ENCODE assay signal across 16 cellular contexts in genomic region chr17:49952912-49953497, GRCh38. TPM values are rescaled to one million over a fixed set of nuclear protein-coding genes. Genes with fewer than 3 reads are reported as not detected.
DNase-seq lines count a peak whose midpoint lies in the region; ATAC-seq and TF ChIP-seq lines count a peak whose summit lies in the region.
"Had no signal": no experiment of that assay in that cellular context is flagged by ENCODE, and none has a peak within 500 bp of the region (broad histone marks: within the 10 kb centered on the region; RNA-seq: fewer than 3 reads in every experiment).

No MANE protein-coding gene starts in this region.

- no peak for TF ChIP-seq EP300 in ovary (IDR thresholded peaks at IDR 0.05)

- H3K4me2 ChIP-seq in DND-41 (ENCODE audit: insufficient read depth, low read length) (no peak overlapping the region), Loucy (ENCODE audit: low read depth, low read length, poor library complexity, severe bottlenecking) (peak overlapping the region; percentile 64)
- H3K4me2 ChIP-seq: SK-N-SH had no signal

- H3K4me3 Mint-ChIP-seq in chondrocyte (ENCODE audit: unreplicated experiment): no peak overlapping the region

- no peaks in the 10 kb centered on the region for H3K36me3 Mint-ChIP-seq in chondrocyte (ENCODE audit: low read depth)
- H3K36me3 Mint-ChIP-seq: activated naive CD4-positive, alpha-beta T cell treated with anti-CD3 and anti-CD28 coated beads, Interleukin-2, amount 50 U/mL, for 72 hours had no signal

- DNase-seq in DND-41 (peak; percentile 23), astrocyte of the spinal cord (ENCODE audit: low read depth, low spot score) (peak; percentile 44), ovary (peak; percentile 79 to 85 (median 81)), chondrocyte (ENCODE audit: low spot score) (no peak), NCI-H2029 (lab: John Stamatoyannopoulos, UW) (no peak), breast epithelium (ENCODE audit: low spot score in 2 of 2) (no peak)
- DNase-seq in central memory CD4-positive, alpha-beta T cell: no peak
- DNase-seq: GF-D8 had no signal

- in situ Hi-C loops in astrocyte of the spinal cord (cut with HindIII; ENCODE audit: low sequenced_read_pairs): no loop called here

- no peak overlapping the region for H3K9ac ChIP-seq in DND-41 (ENCODE audit: low read depth, low read length)
- no peak overlapping the region for H3K9ac ChIP-seq in Loucy (ENCODE audit: low read depth, low read length, poor library complexity, severe bottlenecking)
- H3K9ac ChIP-seq: parathyroid adenoma, SK-N-SH had no signal

- no peaks in the 10 kb centered on the region for H3K36me3 ChIP-seq in DND-41 (ENCODE audit: insufficient read depth, low read length)
- H3K36me3 ChIP-seq in Loucy (ENCODE audit: insufficient read depth, low read length): no peaks in the 10 kb centered on the region
- no peaks in the 10 kb centered on the region for H3K36me3 ChIP-seq in ovary
- no peaks in the 10 kb centered on the region for H3K36me3 ChIP-seq in breast epithelium
- H3K36me3 ChIP-seq: cardiac muscle cell, stomach, vagina had no signal

- H3K27me3 Mint-ChIP-seq in chondrocyte (ENCODE audit: low read depth): peaks cover 43% of the 10 kb centered on the region

- intact Hi-C loops in ovary (cut with DNase I): loop anchor here in 2 of 4 donors (5.0 kb wide), 2 partner anchors 39 to 44 kb away; partner anchors contain the start of gene DLX3 (in 1 of the 2)
- intact Hi-C loops in breast epithelium (cut with DNase I; ENCODE audit: low total_unique reads): no loop called here

- TF ChIP-seq POLR2A in ovary (IDR thresholded peaks at IDR 0.05): no peak
- no peak for TF ChIP-seq POLR2A in breast epithelium (IDR thresholded peaks at IDR 0.05)

- H4K20me1 ChIP-seq in DND-41 (ENCODE audit: insufficient read depth, low read length) (peaks cover 13% of the 10 kb centered on the region), Loucy (ENCODE audit: insufficient read depth, low read length, poor library complexity, severe bottlenecking) (no peaks in the 10 kb centered on the region)

- H2AFZ ChIP-seq in DND-41 (ENCODE audit: low read depth, low read length): no peak overlapping the region
- no peak overlapping the region for H2AFZ ChIP-seq in Loucy (ENCODE audit: low read length)
- H2AFZ ChIP-seq: parathyroid adenoma had no signal

- H3K79me2 ChIP-seq in DND-41 (ENCODE audit: insufficient read depth, low read length): no peaks in the 10 kb centered on the region
- H3K79me2 ChIP-seq in Loucy (ENCODE audit: insufficient read depth, low read length): no peaks in the 10 kb centered on the region
- H3K79me2 ChIP-seq: parathyroid adenoma had no signal

- H3K9me2 ChIP-seq in Loucy (replicated peaks; ENCODE audit: low read depth, low read length): no peaks in the 10 kb centered on the region
- H3K9me2 ChIP-seq: SK-N-SH had no signal

- H3K4me1 Mint-ChIP-seq in chondrocyte (ENCODE audit: low read depth): peaks cover 14% of the 10 kb centered on the region

- peak; percentile 61; the same call in 2 of the 3 replicates for ATAC-seq in DND-41 (ENCODE audit: insufficient read depth, low read depth)

- WGBS in ovary, 3 donors: 40 to 49% (median 42%) methylated on average over 8 of the region's 8 CpGs

- no peaks in the 10 kb centered on the region for H3K4me1 ChIP-seq in DND-41 (ENCODE audit: insufficient read depth, low read length)
- peaks cover 20% of the 10 kb centered on the region for H3K4me1 ChIP-seq in Loucy (ENCODE audit: insufficient read depth, low read length, poor library complexity, severe bottlenecking)
- H3K4me1 ChIP-seq in ovary (ENCODE audit: insufficient read depth): peaks cover 21% of the 10 kb centered on the region
- no peaks in the 10 kb centered on the region for H3K4me1 ChIP-seq in breast epithelium
- H3K4me1 ChIP-seq: parathyroid adenoma, stomach, vagina had no signal

- H3K4me3 ChIP-seq in DND-41 (ENCODE audit: low read depth in 1 of 2, low read length in 2 of 2) (no peak overlapping the region), Loucy (ENCODE audit: low read length, poor library complexity, severe bottlenecking) (peak overlapping the region; percentile 42), astrocyte of the spinal cord (ENCODE audit: low read depth, low read length) (no peak overlapping the region), ovary (no peak overlapping the region), breast epithelium (no peak overlapping the region)
- H3K4me3 ChIP-seq: cardiac muscle cell, stomach, vagina had no signal

- no peak for TF ChIP-seq CTCF in DND-41 (IDR thresholded peaks at IDR 0.05; ENCODE audit: borderline replicate concordance, extremely low read depth, low read length, poor library complexity, severe bottlenecking)
- TF ChIP-seq CTCF in Loucy (conservative IDR thresholded peaks at IDR 0.05; ENCODE audit: low read length): no peak
- no peak for TF ChIP-seq CTCF in astrocyte of the spinal cord (IDR thresholded peaks at IDR 0.05; ENCODE audit: low read depth, low read length)
- no peak for TF ChIP-seq CTCF in ovary (IDR thresholded peaks at IDR 0.05)
- TF ChIP-seq CTCF in chondrocyte (IDR thresholded peaks at IDR 0.05): no peak
- TF ChIP-seq CTCF in breast epithelium (IDR thresholded peaks at IDR 0.05): no peak

- H3K9me3 ChIP-seq in DND-41 (ENCODE audit: insufficient read depth, low read length, severe bottlenecking) (no peaks in the 10 kb centered on the region), Loucy (ENCODE audit: insufficient read depth, low read depth, low read length) (no peaks in the 10 kb centered on the region), ovary (no peaks in the 10 kb centered on the region), breast epithelium (no peaks in the 10 kb centered on the region)
- H3K9me3 ChIP-seq: SK-N-SH, stomach, vagina had no signal

- no peaks in the 10 kb centered on the region for H3K9me3 Mint-ChIP-seq in chondrocyte (ENCODE audit: low read depth)
- H3K9me3 Mint-ChIP-seq: activated naive CD4-positive, alpha-beta T cell treated with anti-CD3 and anti-CD28 coated beads, Interleukin-2, amount 50 U/mL, for 72 hours had no signal

- no peak overlapping the region for H3K27ac ChIP-seq in DND-41 (ENCODE audit: low read length)
- H3K27ac ChIP-seq in ovary: peak overlapping the region in 1 of 2 donors; percentile 62
- no peak overlapping the region for H3K27ac ChIP-seq in breast epithelium
- H3K27ac ChIP-seq: cardiac muscle cell, parathyroid adenoma, stomach, vagina had no signal

- H3K27me3 ChIP-seq in DND-41 (ENCODE audit: insufficient read depth, low read length, poor library complexity) (peaks cover 53% of the 10 kb centered on the region), Loucy (ENCODE audit: insufficient read depth, low read length, poor library complexity, severe bottlenecking) (no peaks in the 10 kb centered on the region), ovary (no peaks in the 10 kb centered on the region), breast epithelium (peaks cover 0 to 4% of the 10 kb centered on the region in 2 donors)
- H3K27me3 ChIP-seq: vagina had no signal

- no peak overlapping the region for H3K27ac Mint-ChIP-seq in chondrocyte (ENCODE audit: unreplicated experiment)

- no peaks in the 10 kb centered on the region for H3F3A ChIP-seq in Loucy (ENCODE audit: low read depth)

RNA-seq across cellular contexts. Expression of gene DLX4, which starts 16.0 kb away (rescaled TPM):
- under 1 TPM in 1 of 7 donors, not detected in 6; 0.10 TPM for total RNA-seq in ovary
- not detected for polyA plus RNA-seq in ovary
- 0.12 TPM in 1 of 3 replicates, not detected in the others for total RNA-seq in chondrocyte
- total RNA-seq in breast epithelium: under 1 TPM in 1 of 3 donors, not detected in 2; 0.44 TPM
- total RNA-seq: stomach had no signal

RNA-seq across cellular contexts. Expression of gene DLX3, which starts 42.0 kb away (rescaled TPM):
- total RNA-seq in ovary (1 to 10 TPM in 1 of 7 donors, under 1 TPM in 5, not detected in 1; 0.11 to 1.3 (median 0.41) TPM), chondrocyte (0.10 TPM in 1 of 3 replicates, not detected in the others), breast epithelium (under 1 TPM in 2 of 3 donors, not detected in 1; 0.44 to 0.98 TPM)
- under 1 TPM; 0.10 to 0.23 TPM for polyA plus RNA-seq in ovary
- total RNA-seq: OCI-LY7, stomach had no signal
- polyA plus RNA-seq: SK-N-SH had no signal

Comparison
In these comparisons a context has a peak if more than half of its experiments do, and no peak if none do; other contexts are left out.
1. DNase-seq: peak in DND-41 (single experiment), astrocyte of the spinal cord (single experiment) and ovary (5 of 5); none in chondrocyte (single experiment), NCI-H2029 (single experiment), central memory CD4-positive, alpha-beta T cell (single experiment) and breast epithelium (0 of 2).